ENCODE assay signal across 10 cellular contexts in the genomic region with DNA sequence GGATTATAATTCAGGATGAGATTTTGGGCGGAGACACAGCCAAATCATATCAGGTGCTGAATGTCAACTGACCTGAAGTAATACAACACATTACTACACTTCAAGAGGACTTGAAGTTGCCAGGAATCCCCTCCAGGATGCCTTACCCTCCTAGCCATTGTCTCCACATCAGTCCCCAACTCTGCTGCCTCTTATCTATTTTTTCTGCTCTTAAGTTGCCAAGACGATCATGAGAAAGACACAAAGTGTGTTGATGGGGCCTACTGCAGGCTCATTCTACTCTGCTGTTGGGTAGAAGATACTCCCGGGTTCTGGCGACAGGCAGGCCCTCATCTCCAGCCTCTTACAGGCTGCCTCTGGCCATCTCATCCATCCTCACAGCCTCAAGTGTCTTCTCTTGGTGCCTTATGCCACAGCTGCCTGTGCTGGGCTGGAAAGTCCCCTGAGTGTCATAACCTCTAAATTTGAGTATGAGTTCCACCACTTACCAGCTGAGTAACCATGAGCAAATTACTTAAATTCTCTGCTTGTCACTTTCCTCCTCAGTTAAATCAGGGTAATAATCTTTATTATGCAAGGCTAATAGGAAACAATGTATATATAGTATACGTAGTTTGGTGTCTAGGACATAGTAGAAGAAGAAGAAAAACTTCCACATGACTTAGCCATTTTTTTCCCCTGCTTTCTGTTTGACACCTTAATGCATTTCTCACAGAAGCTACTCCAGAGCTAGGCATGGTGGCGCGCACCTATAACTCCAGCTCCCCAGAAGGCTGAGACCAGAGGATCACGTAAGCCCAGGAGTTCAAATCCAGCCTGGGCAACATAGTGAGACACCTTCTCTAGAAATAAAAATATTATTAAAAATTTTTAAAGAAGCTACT.
A peak's percentile ranks its signal among the peaks of the same experiment; 100 is the strongest.
DNase-seq lines count a peak whose midpoint lies in the region; ATAC-seq and TF ChIP-seq lines count a peak whose summit lies in the region.
"Had no signal": no experiment of that assay in that cellular context is flagged by ENCODE, and none has a peak within 500 bp of the region (broad histone marks: within the 10 kb centered on the region; RNA-seq: fewer than 3 reads in every experiment).

No MANE protein-coding gene starts in this region.

- no peak overlapping the region for H3K4me3 ChIP-seq in mucosa of descending colon
- no peak overlapping the region for H3K4me3 ChIP-seq in uterus

- H3K27ac ChIP-seq in uterus, result no peak overlapping the region

- H3K4me1 ChIP-seq in mucosa of descending colon (ENCODE audit: low read depth) (no peaks in the 10 kb centered on the region), uterus (no peaks in the 10 kb centered on the region)

- intact Hi-C loops in mucosa of descending colon (cut with DNase I, micrococcal nuclease), result no loop called here
- intact Hi-C loops in uterus (cut with DNase I; ENCODE audit: low total_unique reads), result no loop called here

- no peak for TF ChIP-seq POLR2A in uterus (IDR thresholded peaks at IDR 0.05)

- peak; percentile 98 for ATAC-seq in GM18867 (IDR thresholded peaks at IDR 0.05; ENCODE audit: unreplicated experiment)
- ATAC-seq in GM21423 (IDR thresholded peaks at IDR 0.05; ENCODE audit: unreplicated experiment), result peak; percentile 98
- ATAC-seq in HG03342 (IDR thresholded peaks at IDR 0.05; ENCODE audit: unreplicated experiment), result peak; percentile 99
- ATAC-seq in mucosa of descending colon, result peak; percentile 76
- no peak for ATAC-seq in left lobe of liver
- ATAC-seq: WTC11 had no signal

- H3K27me3 ChIP-seq in uterus, result no peaks in the 10 kb centered on the region

- H3K9me3 ChIP-seq in mucosa of descending colon (no peaks in the 10 kb centered on the region), uterus (no peaks in the 10 kb centered on the region)

- no peak for DNase-seq in mucosa of descending colon
- DNase-seq in uterus, result no peak
- DNase-seq in SKM-1 (lab: John Stamatoyannopoulos, UW; ENCODE audit: unreplicated experiment), result no peak
- no peak for DNase-seq in left lobe of liver (ENCODE audit: low spot score)
- DNase-seq: NCI-H1417 treated with DMSO at 0.1 percent for 48 hours; stimulated activated CD4-positive, alpha-beta T cell treated with anti-CD3 and anti-CD28 coated beads, Interleukin-4, amount 100 ng/mL, for 1 hour had no signal

- no peaks in the 10 kb centered on the region for H3K36me3 ChIP-seq in mucosa of descending colon (ENCODE audit: low read depth)
- H3K36me3 ChIP-seq in uterus, result no peaks in the 10 kb centered on the region

- TF ChIP-seq CTCF in mucosa of descending colon (IDR thresholded peaks at IDR 0.05) (no peak), uterus (IDR thresholded peaks at IDR 0.05) (no peak)
